Comparison of ENCODE assay signal across 26 cellular contexts in genomic region chr7:31108097-31108657, GRCh38. TPM values are rescaled to one million over a fixed set of nuclear protein-coding genes. Genes with fewer than 3 reads are reported as not detected.
"Had no signal": no experiment of that assay in that cellular context is flagged by ENCODE, and none has a peak within 500 bp of the region (broad histone marks: within the 10 kb centered on the region; RNA-seq: fewer than 3 reads in every experiment).

No MANE protein-coding gene starts in this region.

- H3K9me3 Mint-ChIP-seq: dendritic cell treated with granulocyte-macrophage colony-stimulating factor and Interleukin-4, amounts not matched to agents 40 ng/mL and 50 ng/mL, for 4 days; endodermal cell; nephron; stimulated activated memory B cell treated with anti-CD40 and anti-IgM and Interleukin-4, amounts not matched to agents 10 μg/mL and 1 μg/mL and 100 μg/mL, for 72 hours; stimulated activated naive CD8-positive, alpha-beta T cell treated with anti-CD3 and anti-CD28 coated beads, Interleukin-15, amount 100 ng/mL, for 72 hours had no signal

- H3K36me3 ChIP-seq: esophagus squamous epithelium, heart right ventricle, right lobe of liver, upper lobe of left lung had no signal

- H3K27ac Mint-ChIP-seq: dendritic cell treated with granulocyte-macrophage colony-stimulating factor and Interleukin-4, amounts not matched to agents 40 ng/mL and 50 ng/mL, for 4 days; endodermal cell; nephron; stimulated activated memory B cell treated with anti-CD40 and anti-IgM and Interleukin-4, amounts not matched to agents 10 μg/mL and 1 μg/mL and 100 μg/mL, for 72 hours; stimulated activated naive CD8-positive, alpha-beta T cell treated with anti-CD3 and anti-CD28 coated beads, Interleukin-15, amount 100 ng/mL, for 72 hours had no signal

- ATAC-seq: heart right ventricle; left ventricle myocardium superior; right lobe of liver; stimulated activated memory B cell treated with anti-CD40 and anti-IgM and Interleukin-4, amounts not matched to agents 10 μg/mL and 1 μg/mL and 100 μg/mL, for 72 hours; stimulated activated naive CD8-positive, alpha-beta T cell treated with anti-CD3 and anti-CD28 coated beads, Interleukin-15, amount 100 ng/mL, for 72 hours had no signal

- H3K27me3 Mint-ChIP-seq: dendritic cell treated with granulocyte-macrophage colony-stimulating factor and Interleukin-4, amounts not matched to agents 40 ng/mL and 50 ng/mL, for 4 days had no signal

- H3K9me3 ChIP-seq: esophagus squamous epithelium, heart right ventricle, right lobe of liver, upper lobe of left lung had no signal

- H3K27me3 ChIP-seq: esophagus squamous epithelium, right lobe of liver, upper lobe of left lung had no signal

- H3K4me1 ChIP-seq: esophagus squamous epithelium, right lobe of liver, upper lobe of left lung had no signal

- H3K4me1 Mint-ChIP-seq: endodermal cell; nephron; stimulated activated memory B cell treated with anti-CD40 and anti-IgM and Interleukin-4, amounts not matched to agents 10 μg/mL and 1 μg/mL and 100 μg/mL, for 72 hours; stimulated activated naive CD8-positive, alpha-beta T cell treated with anti-CD3 and anti-CD28 coated beads, Interleukin-15, amount 100 ng/mL, for 72 hours had no signal

- H3K4me3 ChIP-seq: esophagus squamous epithelium, heart right ventricle, right lobe of liver, SK-N-MC, upper lobe of left lung had no signal

- DNase-seq: activated CD4-positive, alpha-beta T cell treated with anti-CD3 and anti-CD28 coated beads for 4 hours; activated CD4-positive, alpha-beta T cell treated with anti-CD3 and anti-CD28 coated beads, Interleukin-2, amount 50 U/mL, for 4 hours; activated CD4-positive, CD25-positive, alpha-beta regulatory T cell; activated gamma-delta T cell treated with Interleukin-2 at 50 U/mL for 16 hours; activated naive CD4-positive, alpha-beta T cell treated with anti-CD3 and anti-CD28 coated beads, Interleukin-2, amount 50 U/mL, for 16 hours; activated T-cell treated with anti-CD3 and anti-CD28 coated beads for 4 hours; amniotic stem cell; caudate nucleus; endodermal cell; esophagus squamous epithelium; foreskin melanocyte; heart right ventricle; left ventricle myocardium superior; right lobe of liver; stimulated activated CD4-positive, alpha-beta T cell treated with anti-CD3 and anti-CD28 coated beads, Interleukin-2, amount 100 ng/mL, for 48 hours; stimulated activated naive CD8-positive, alpha-beta T cell treated with anti-CD3 and anti-CD28 coated beads, Interleukin-15, amount 100 ng/mL, for 72 hours; substantia nigra had no signal

- H3K27ac ChIP-seq: esophagus squamous epithelium, heart right ventricle, right lobe of liver, SK-N-MC, upper lobe of left lung had no signal

- H3K4me3 Mint-ChIP-seq: dendritic cell treated with granulocyte-macrophage colony-stimulating factor and Interleukin-4, amounts not matched to agents 40 ng/mL and 50 ng/mL, for 4 days; endodermal cell; nephron; stimulated activated memory B cell treated with anti-CD40 and anti-IgM and Interleukin-4, amounts not matched to agents 10 μg/mL and 1 μg/mL and 100 μg/mL, for 72 hours; stimulated activated naive CD8-positive, alpha-beta T cell treated with anti-CD3 and anti-CD28 coated beads, Interleukin-15, amount 100 ng/mL, for 72 hours had no signal

- H3K36me3 Mint-ChIP-seq: stimulated activated memory B cell treated with anti-CD40 and anti-IgM and Interleukin-4, amounts not matched to agents 10 μg/mL and 1 μg/mL and 100 μg/mL, for 72 hours had no signal

RNA-seq across cellular contexts. Expression of gene ADCYAP1R1, which starts 56.1 kb away (rescaled TPM):
- total RNA-seq: glomerular endothelial cell; lung microvascular endothelial cell; osteoblast; T-helper 1 cell treated with Interleukin-12 subunit alpha and Interleukin-12 subunit beta and Interleukin-4 antibody, amounts not matched to agents 30 ng/mL and 1 ng/mL, for 36 hours had no signal
